1 cellular context compared by ENCODE assay signal in the genomic region with DNA sequence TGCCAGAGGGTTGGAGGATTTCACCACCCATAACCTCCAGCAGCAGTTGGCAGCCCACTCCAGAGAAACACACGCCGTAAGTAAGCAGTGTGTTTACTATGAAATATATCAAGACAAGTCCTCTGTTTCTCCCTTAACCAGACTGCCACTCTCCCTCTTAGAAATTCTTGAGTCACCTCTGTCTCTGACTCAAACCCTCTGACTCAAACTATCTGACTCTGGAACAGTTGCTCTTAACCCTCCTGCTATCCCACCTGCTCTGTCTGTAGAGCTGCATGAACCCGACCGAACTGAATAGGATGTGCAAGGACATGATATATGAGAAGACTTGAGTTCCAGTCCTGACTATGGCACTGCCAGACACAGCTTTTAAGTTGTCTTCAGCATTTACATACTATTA.
TF ChIP-seq lines count a peak whose summit lies in the region.

No MANE protein-coding gene starts in this region.

TF ChIP-seq in WTC11, 78 proteins besides CTCF, POLR2A, EP300 and RAD21 (continued from another document):
- TF ChIP-seq, protein P1, sequence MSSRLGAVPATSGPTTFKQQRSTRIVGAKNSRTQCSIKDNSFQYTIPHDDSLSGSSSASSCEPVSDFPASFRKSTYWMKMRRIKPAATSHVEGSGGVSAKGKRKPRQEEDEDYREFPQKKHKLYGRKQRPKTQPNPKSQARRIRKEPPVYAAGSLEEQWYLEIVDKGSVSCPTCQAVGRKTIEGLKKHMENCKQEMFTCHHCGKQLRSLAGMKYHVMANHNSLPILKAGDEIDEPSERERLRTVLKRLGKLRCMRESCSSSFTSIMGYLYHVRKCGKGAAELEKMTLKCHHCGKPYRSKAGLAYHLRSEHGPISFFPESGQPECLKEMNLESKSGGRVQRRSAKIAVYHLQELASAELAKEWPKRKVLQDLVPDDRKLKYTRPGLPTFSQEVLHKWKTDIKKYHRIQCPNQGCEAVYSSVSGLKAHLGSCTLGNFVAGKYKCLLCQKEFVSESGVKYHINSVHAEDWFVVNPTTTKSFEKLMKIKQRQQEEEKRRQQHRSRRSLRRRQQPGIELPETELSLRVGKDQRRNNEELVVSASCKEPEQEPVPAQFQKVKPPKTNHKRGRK (CRISPR knock-in tag; IDR thresholded peaks at IDR 0.05; ENCODE audit: borderline replicate concordance), result no peak
- no peak for TF ChIP-seq GRHL2 (CRISPR knock-in tag; IDR thresholded peaks at IDR 0.05; ENCODE audit: insufficient replicate concordance, severe bottlenecking)
- TF ChIP-seq CREB1 (CRISPR knock-in tag; IDR thresholded peaks at IDR 0.05), result no peak
- TF ChIP-seq, protein P2, sequence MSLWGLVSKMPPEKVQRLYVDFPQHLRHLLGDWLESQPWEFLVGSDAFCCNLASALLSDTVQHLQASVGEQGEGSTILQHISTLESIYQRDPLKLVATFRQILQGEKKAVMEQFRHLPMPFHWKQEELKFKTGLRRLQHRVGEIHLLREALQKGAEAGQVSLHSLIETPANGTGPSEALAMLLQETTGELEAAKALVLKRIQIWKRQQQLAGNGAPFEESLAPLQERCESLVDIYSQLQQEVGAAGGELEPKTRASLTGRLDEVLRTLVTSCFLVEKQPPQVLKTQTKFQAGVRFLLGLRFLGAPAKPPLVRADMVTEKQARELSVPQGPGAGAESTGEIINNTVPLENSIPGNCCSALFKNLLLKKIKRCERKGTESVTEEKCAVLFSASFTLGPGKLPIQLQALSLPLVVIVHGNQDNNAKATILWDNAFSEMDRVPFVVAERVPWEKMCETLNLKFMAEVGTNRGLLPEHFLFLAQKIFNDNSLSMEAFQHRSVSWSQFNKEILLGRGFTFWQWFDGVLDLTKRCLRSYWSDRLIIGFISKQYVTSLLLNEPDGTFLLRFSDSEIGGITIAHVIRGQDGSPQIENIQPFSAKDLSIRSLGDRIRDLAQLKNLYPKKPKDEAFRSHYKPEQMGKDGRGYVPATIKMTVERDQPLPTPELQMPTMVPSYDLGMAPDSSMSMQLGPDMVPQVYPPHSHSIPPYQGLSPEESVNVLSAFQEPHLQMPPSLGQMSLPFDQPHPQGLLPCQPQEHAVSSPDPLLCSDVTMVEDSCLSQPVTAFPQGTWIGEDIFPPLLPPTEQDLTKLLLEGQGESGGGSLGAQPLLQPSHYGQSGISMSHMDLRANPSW (CRISPR knock-in tag; conservative IDR thresholded peaks at IDR 0.05; ENCODE audit: low read depth), result no peak
- TF ChIP-seq SMAD4 (CRISPR knock-in tag; IDR thresholded peaks at IDR 0.05), result no peak
